Comparison of ENCODE assay signal across 8 cellular contexts in the genomic region with DNA sequence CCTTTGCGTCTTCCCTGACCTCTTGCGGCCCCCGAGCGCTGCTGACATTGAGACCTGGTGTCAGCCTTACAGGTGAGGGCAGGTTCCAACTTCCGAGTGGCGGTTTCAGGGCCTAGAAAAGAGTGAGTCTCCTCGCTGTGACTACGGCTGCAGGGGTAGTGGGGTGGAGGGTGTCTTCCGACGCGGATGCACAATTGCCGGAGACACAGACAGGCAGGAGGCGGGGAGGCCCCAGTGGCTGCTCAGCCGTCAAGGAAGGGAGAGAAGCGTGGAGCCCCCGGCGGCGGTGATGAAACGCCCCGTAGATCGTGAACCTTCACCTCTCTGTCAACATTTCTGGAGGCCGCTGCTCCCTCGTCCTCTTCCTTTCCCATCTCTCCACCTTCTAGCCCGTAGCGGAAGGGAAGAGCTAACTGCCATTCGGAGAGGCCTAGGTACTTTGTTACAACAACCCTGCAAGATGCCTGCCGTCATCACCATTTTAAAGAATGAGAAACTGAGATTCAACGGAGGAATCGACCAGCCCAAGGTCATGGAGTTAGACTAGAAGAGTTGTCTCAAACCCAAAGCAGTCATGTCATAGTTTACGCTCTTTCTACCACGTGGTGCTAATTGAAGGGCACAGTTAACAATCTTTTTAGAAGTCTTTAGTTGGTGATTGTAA. TPM values are rescaled to one million over a fixed set of nuclear protein-coding genes. Genes with fewer than 3 reads are reported as not detected.
DNase-seq lines count a peak whose midpoint lies in the region; ATAC-seq and TF ChIP-seq lines count a peak whose summit lies in the region.

No MANE protein-coding gene starts in this region.

- H3K4me1 ChIP-seq in BE2C, result no peaks in the 10 kb centered on the region
- H3K4me1 ChIP-seq in skeletal muscle tissue (ENCODE audit: control insufficient read depth in 3 of 3, insufficient read depth in 3 of 3, low read length in 3 of 3), result peaks cover 13 to 26% (median 14%) of the 10 kb centered on the region in 3 donors

- ATAC-seq in GM18873 (IDR thresholded peaks at IDR 0.05; ENCODE audit: low FRiP score, unreplicated experiment) (peak; percentile 28), HG03103 (IDR thresholded peaks at IDR 0.05; ENCODE audit: low read depth, unreplicated experiment) (peak; percentile 27), left cardiac atrium (peak; percentile 4 to 14)

- intact Hi-C loops in left cardiac atrium (cut with DNase I), result no loop called here

- peaks cover 15% of the 10 kb centered on the region for H3K36me3 ChIP-seq in BE2C
- peaks cover 27% of the 10 kb centered on the region for H3K36me3 ChIP-seq in WERI-Rb-1
- H3K36me3 ChIP-seq in skeletal muscle tissue (ENCODE audit: control insufficient read depth in 3 of 3, insufficient read depth in 3 of 3, low read length in 3 of 3), result peaks cover 2 to 4% (median 4%) of the 10 kb centered on the region in 3 donors

- DNase-seq in BE2C, result no peak
- no peak for DNase-seq in WERI-Rb-1
- DNase-seq in left cardiac atrium, result no peak
- no peak for DNase-seq in effector CD8-positive, alpha-beta T cell (lab: John Stamatoyannopoulos, UW)
- DNase-seq in epidermal melanocyte (ENCODE audit: insufficient read length, low spot score), result no peak

- peak overlapping the region; percentile 97 for H3K4me3 ChIP-seq in BE2C (ENCODE audit: low read depth, low read length)
- H3K4me3 ChIP-seq in WERI-Rb-1 (ENCODE audit: low read depth, low read length), result peak overlapping the region; percentile 89
- peak overlapping the region; percentile 99 to 100 (median 100) for H3K4me3 ChIP-seq in skeletal muscle tissue (ENCODE audit: low read length in 3 of 3)

- H3K9ac ChIP-seq in skeletal muscle tissue (ENCODE audit: low read depth in 1 of 3, low read length in 3 of 3), result peak overlapping the region; percentile 91 to 97 (median 93)

- H3K9me3 ChIP-seq in BE2C, result no peaks in the 10 kb centered on the region
- H3K9me3 ChIP-seq in WERI-Rb-1 (ENCODE audit: severe bottlenecking), result no peaks in the 10 kb centered on the region
- H3K9me3 ChIP-seq in skeletal muscle tissue (ENCODE audit: control insufficient read depth in 3 of 3, low read length in 3 of 3), result no peaks in the 10 kb centered on the region

- TF ChIP-seq CTCF in BE2C (IDR thresholded peaks at IDR 0.05; ENCODE audit: low read depth, low read length) (no peak), WERI-Rb-1 (IDR thresholded peaks at IDR 0.05; ENCODE audit: low read depth, low read length) (no peak)

- H3K27ac ChIP-seq in WERI-Rb-1 (peak overlapping the region; percentile 95), skeletal muscle tissue (ENCODE audit: low read depth, low read length) (peak overlapping the region; percentile 87)

- H3K27me3 ChIP-seq in BE2C, result no peaks in the 10 kb centered on the region
- H3K27me3 ChIP-seq in WERI-Rb-1 (ENCODE audit: insufficient read depth, low read depth, severe bottlenecking), result no peaks in the 10 kb centered on the region
- no peaks in the 10 kb centered on the region for H3K27me3 ChIP-seq in skeletal muscle tissue (ENCODE audit: control insufficient read depth in 3 of 3, insufficient read depth in 3 of 3, low read length in 3 of 3)

RNA-seq across cellular contexts. Expression of gene DNAJA3, which starts 0.5 kb away (rescaled TPM):
- 154 TPM for polyA plus RNA-seq in BE2C (2012; ENCODE audit: insufficient read depth, insufficient read length, low read depth)
- total RNA-seq in left cardiac atrium (10 to 100 TPM; 44.6 to 48.3 TPM), skeletal muscle tissue (35.5 TPM)

RNA-seq across cellular contexts. Expression of gene CORO7, which starts 9.8 kb away (rescaled TPM):
- polyA plus RNA-seq in BE2C (2012; ENCODE audit: insufficient read depth, insufficient read length, low read depth), result 72.6 TPM
- total RNA-seq in left cardiac atrium, result 10 to 100 TPM; 15.6 to 19.5 TPM
- 14.6 TPM for total RNA-seq in skeletal muscle tissue

RNA-seq across cellular contexts. Expression of gene NMRAL1, which starts 48.3 kb away (rescaled TPM):
- 50.7 TPM for polyA plus RNA-seq in BE2C (2012; ENCODE audit: insufficient read depth, insufficient read length, low read depth)
- 10 to 100 TPM; 16.8 to 17.2 TPM for total RNA-seq in left cardiac atrium
- 14.1 TPM for total RNA-seq in skeletal muscle tissue

RNA-seq across cellular contexts. Expression of gene HMOX2, which starts 50.0 kb away (rescaled TPM):
- 179 TPM for polyA plus RNA-seq in BE2C (2012; ENCODE audit: insufficient read depth, insufficient read length, low read depth)
- total RNA-seq in left cardiac atrium, result 10 to 100 TPM; 65.3 to 92.0 TPM
- total RNA-seq in skeletal muscle tissue, result 31.8 TPM

RNA-seq across cellular contexts. Expression of gene VASN, which starts 54.5 kb away (rescaled TPM):
- polyA plus RNA-seq in BE2C (2012; ENCODE audit: insufficient read depth, insufficient read length, low read depth), result 147 TPM
- total RNA-seq in left cardiac atrium, result 10 to 100 TPM; 10.6 to 20.0 TPM
- 13.0 TPM for total RNA-seq in skeletal muscle tissue
